In the genomic region with DNA sequence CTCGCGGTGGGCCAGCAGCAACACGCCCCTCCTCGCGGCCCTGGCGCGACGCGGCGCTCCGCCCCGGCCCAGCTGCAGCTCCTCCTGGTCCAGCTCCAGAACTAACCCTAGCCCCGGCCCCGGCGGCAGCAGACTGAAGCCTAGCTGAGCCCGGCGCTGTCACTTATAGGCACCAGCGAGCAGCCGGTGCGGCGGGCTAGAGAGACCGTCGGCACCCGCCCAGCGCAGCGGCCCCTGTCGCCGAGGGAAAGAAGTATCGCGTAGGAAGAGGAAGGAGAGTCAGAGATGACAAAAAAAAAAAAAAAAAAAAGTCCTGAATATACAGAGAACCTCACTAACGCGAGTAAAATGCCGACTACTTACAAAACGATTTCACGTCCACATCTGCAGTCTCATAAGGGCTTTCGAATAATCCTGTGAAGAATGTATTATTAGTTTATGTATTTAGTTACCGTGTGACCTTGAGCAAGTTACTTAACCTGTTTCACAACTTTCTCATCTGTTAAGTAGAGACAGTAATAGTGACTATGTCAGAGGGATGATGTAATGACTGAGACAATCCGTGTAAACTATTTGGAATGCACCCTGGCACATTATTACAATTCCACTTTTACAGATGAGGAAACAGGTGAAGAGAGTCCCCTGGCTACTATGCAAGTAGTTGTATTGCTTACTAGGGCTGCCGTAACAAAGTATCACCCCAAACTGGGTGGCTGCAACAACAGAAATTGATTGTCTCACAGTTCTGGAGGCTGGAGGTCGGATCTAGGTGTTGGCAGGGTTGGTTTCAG, we compare ENCODE assay signal across 8 cellular contexts. TPM values are rescaled to one million over a fixed set of nuclear protein-coding genes. Genes with fewer than 3 reads are reported as not detected.
DNase-seq lines count a peak whose midpoint lies in the region; ATAC-seq and TF ChIP-seq lines count a peak whose summit lies in the region.

A gene (minus strand): TSS at position 135 of the 791 bp plus-strand sequence. CDS start 791 bp downstream, outside the sequence.

- H3K4me1 ChIP-seq in ES-I3 (ENCODE audit: insufficient read depth, low read length) (peaks cover 20% of the 10 kb centered on the region), foreskin keratinocyte (no peaks in the 10 kb centered on the region), neuron (ENCODE audit: insufficient read depth, low read length) (peaks cover 27% of the 10 kb centered on the region)

- H3K9me3 ChIP-seq in ES-I3 (ENCODE audit: control insufficient read depth, insufficient read depth, low read length) = no peaks in the 10 kb centered on the region
- no peaks in the 10 kb centered on the region for H3K9me3 ChIP-seq in neuron (ENCODE audit: low read length)

- H3K36me3 ChIP-seq in ES-I3 (ENCODE audit: insufficient read depth, low read length) (no peaks in the 10 kb centered on the region), neuron (ENCODE audit: insufficient read depth, low read length) (no peaks in the 10 kb centered on the region)

- peak within 1 kb of the TSS; percentile 68 for H3K27ac ChIP-seq in foreskin keratinocyte

- peak; percentile 93 for TF ChIP-seq CTCF in foreskin keratinocyte (conservative IDR thresholded peaks at IDR 0.05)
- no peak for TF ChIP-seq CTCF in subcutaneous adipose tissue (IDR thresholded peaks at IDR 0.05; ENCODE audit: low read depth)

- peak; percentile 77 for ATAC-seq in foreskin keratinocyte

- H3K9ac ChIP-seq in ES-I3 (ENCODE audit: low read depth, low read length) = peak within 1 kb of the TSS; percentile 88

- H3K27me3 ChIP-seq in foreskin keratinocyte = no peaks in the 10 kb centered on the region
- no peaks in the 10 kb centered on the region for H3K27me3 ChIP-seq in neuron (ENCODE audit: insufficient read depth, low read length)

- DNase-seq in H4 (ENCODE audit: low spot score) = peak; percentile 81
- DNase-seq in LoVo (ENCODE audit: low spot score) = peak; percentile 93
- peak; percentile 90 for DNase-seq in SIG-M5 treated with dmso at 0.1 percent for 504 hours (lab: John Stamatoyannopoulos, UW; ENCODE audit: unreplicated experiment)
- peak; percentile 90 for DNase-seq in activated gamma-delta T cell treated with anti-CD3 and anti-CD28 coated beads, Interleukin-2, amount 50 U/mL, for 16 hours (ENCODE audit: low read depth)
- peak; percentile 90 to 95 for DNase-seq in foreskin keratinocyte

- H2AFZ ChIP-seq in neuron (ENCODE audit: low read depth, low read length) = peak within 1 kb of the TSS; percentile 64

- H3K4me3 ChIP-seq in neuron (ENCODE audit: low read length) = peak within 1 kb of the TSS; percentile 64

RNA-seq across cellular contexts. Expression of the gene that starts here (rescaled TPM):
- 1.6 and 5.2 TPM in 2 replicates for total RNA-seq in H4 (2014; rRNA removed; shearing (Covaris generic))
- total RNA-seq in foreskin keratinocyte (25.0 and 29.8 TPM in 2 replicates), subcutaneous adipose tissue (10 to 100 TPM in 3 of 4 donors, 1 to 10 TPM in 1; 7.3 to 16.0 (median 10.9) TPM)
- 40.2 and 44.5 TPM in 2 replicates for polyA plus RNA-seq in foreskin keratinocyte

Comparison
In these comparisons a context has a peak if more than half of its experiments do, and no peak if none do; other contexts are left out.
1. Peak in every context shown above with its lines: DNase-seq, ATAC-seq, H3K4me3 ChIP-seq and H3K27ac ChIP-seq.